ENCODE assay signal across 8 cellular contexts in genomic region chr12:93785262-93786010, GRCh38.
DNase-seq lines count a peak whose midpoint lies in the region; ATAC-seq lines count a peak whose summit lies in the region.

No MANE protein-coding gene starts in this region.

- H2AFZ ChIP-seq in trophoblast cell (ENCODE audit: insufficient read depth, low read length, poor library complexity) = no peak overlapping the region

- H2AK5ac ChIP-seq in trophoblast cell (ENCODE audit: low read length) = no peak overlapping the region

- H3K79me1 ChIP-seq in trophoblast cell (ENCODE audit: low read length) = peaks cover 3% of the 10 kb centered on the region

- no peak overlapping the region for H3K4me3 ChIP-seq in BLaER1 treated with 17β-estradiol and CSF1 and Interleukin-3, amounts not matched to agents 10 nM and 100 nM
- H3K4me3 ChIP-seq in trophoblast cell (ENCODE audit: low read depth, low read length) = no peak overlapping the region

- H3K36me3 Mint-ChIP-seq in activated T-cell treated with anti-CD3 and anti-CD28 coated beads, Interleukin-2, amount 50 U/mL, for 4 hours (ENCODE audit: insufficient read depth) = peaks cover 5% of the 10 kb centered on the region

- no peaks in the 10 kb centered on the region for H3K27me3 Mint-ChIP-seq in activated T-cell treated with anti-CD3 and anti-CD28 coated beads, Interleukin-2, amount 50 U/mL, for 4 hours (ENCODE audit: low read depth)

- H2BK120ac ChIP-seq in trophoblast cell (ENCODE audit: insufficient read depth, low read length, poor library complexity) = peak overlapping the region; percentile 4

- peaks cover 23 to 43% (median 38%) of the 10 kb centered on the region in 10 experiments for H3K4me1 ChIP-seq in BLaER1 treated with 17β-estradiol and CSF1 and Interleukin-3, amounts not matched to agents 10 nM and 100 nM
- H3K4me1 ChIP-seq in trophoblast cell (ENCODE audit: control insufficient read depth in 1 of 2, insufficient read depth in 2 of 2, low read length in 2 of 2) = peaks cover 3 to 11% of the 10 kb centered on the region in 2 experiments

- no peak overlapping the region for H3K18ac ChIP-seq in trophoblast cell (ENCODE audit: low read length)

- peak overlapping the region in 9 of 11 experiments; percentile 1 to 54 (median 39); a peak in 17 of 22 replicates for H3K4me2 ChIP-seq in BLaER1 treated with 17β-estradiol and CSF1 and Interleukin-3, amounts not matched to agents 10 nM and 100 nM
- H3K4me2 ChIP-seq in trophoblast cell (ENCODE audit: low read length) = peak overlapping the region; percentile 0

- peaks cover 65% of the 10 kb centered on the region for H3K4me1 Mint-ChIP-seq in activated T-cell treated with anti-CD3 and anti-CD28 coated beads, Interleukin-2, amount 50 U/mL, for 4 hours (ENCODE audit: low read depth)

- no peak overlapping the region for H3K23ac ChIP-seq in trophoblast cell (ENCODE audit: low read length)

- H4K91ac ChIP-seq in trophoblast cell (ENCODE audit: low read depth, low read length) = peak overlapping the region; percentile 8

- H3K79me2 ChIP-seq in trophoblast cell (ENCODE audit: control insufficient read depth, insufficient read depth, low read length, poor library complexity) = no peaks in the 10 kb centered on the region

- H3K9me3 Mint-ChIP-seq in activated T-cell treated with anti-CD3 and anti-CD28 coated beads, Interleukin-2, amount 50 U/mL, for 4 hours = peaks cover 4% of the 10 kb centered on the region

- H3K9me3 ChIP-seq in BLaER1 treated with 17β-estradiol and CSF1 and Interleukin-3, amounts not matched to agents 10 nM and 100 nM (replicated peaks in 1 of 11) = peaks cover 5 to 15% (median 8%) of the 10 kb centered on the region in 11 experiments; a peak in 16 of 22 replicates
- no peaks in the 10 kb centered on the region for H3K9me3 ChIP-seq in trophoblast cell (ENCODE audit: insufficient read depth, low read depth, low read length)

- H4K8ac ChIP-seq in trophoblast cell (ENCODE audit: low read depth, low read length) = no peak overlapping the region

- ATAC-seq in activated T-cell treated with anti-CD3 and anti-CD28 coated beads, Interleukin-2, amount 50 U/mL, for 4 hours = peak; percentile 82 to 91
- ATAC-seq in HG02763 (IDR thresholded peaks at IDR 0.05; ENCODE audit: unreplicated experiment) (no peak), GM19455 (IDR thresholded peaks at IDR 0.05; ENCODE audit: unreplicated experiment) (no peak)

- no peaks in the 10 kb centered on the region; a peak in 1 of 22 replicates for H3K36me3 ChIP-seq in BLaER1 treated with 17β-estradiol and CSF1 and Interleukin-3, amounts not matched to agents 10 nM and 100 nM
- H3K36me3 ChIP-seq in trophoblast cell (ENCODE audit: control insufficient read depth in 1 of 2, insufficient read depth in 2 of 2, low read length in 2 of 2) = no peaks in the 10 kb centered on the region

- H3K14ac ChIP-seq in trophoblast cell (ENCODE audit: low read length) = no peak overlapping the region

- no peaks in the 10 kb centered on the region for H3K27me3 ChIP-seq in BLaER1 treated with 17β-estradiol and CSF1 and Interleukin-3, amounts not matched to agents 10 nM and 100 nM
- H3K27me3 ChIP-seq in trophoblast cell (ENCODE audit: insufficient read depth, low read length) = no peaks in the 10 kb centered on the region

- DNase-seq in LoVo (ENCODE audit: low spot score) (peak; percentile 91), fibroblast of the conjunctiva (ENCODE audit: low read depth) (peak; percentile 92), trophoblast cell (peak; percentile 79 to 85), NCI-H510A treated with DMSO at 0.1 percent for 48 hours (lab: John Stamatoyannopoulos, UW) (no peak)
- peak; percentile 18 for DNase-seq in activated T-cell treated with anti-CD3 and anti-CD28 coated beads, Interleukin-2, amount 50 U/mL, for 4 hours

- H3K27ac ChIP-seq in BLaER1 treated with 17β-estradiol and CSF1 and Interleukin-3, amounts not matched to agents 10 nM and 100 nM = 0 out of 22 replicates have a peak overlapping the region, but pooled peaks of 1 of the 11 experiments have one; percentile 10
- peak overlapping the region; percentile 59 for H3K27ac ChIP-seq in trophoblast cell (ENCODE audit: low read depth, low read length)

- no CpG with 5 or more reads among the region's 8 CpGs for WGBS in trophoblast cell (ENCODE audit: extremely low coverage, insufficient coverage, insufficient read length)

- H3K4me3 Mint-ChIP-seq in activated T-cell treated with anti-CD3 and anti-CD28 coated beads, Interleukin-2, amount 50 U/mL, for 4 hours = peak overlapping the region; percentile 61

- no peaks in the 10 kb centered on the region for H4K20me1 ChIP-seq in BLaER1 treated with 17β-estradiol and CSF1 and Interleukin-3, amounts not matched to agents 10 nM and 100 nM

- no peak overlapping the region for H3K4ac ChIP-seq in trophoblast cell (ENCODE audit: low read depth, low read length)

- no peak overlapping the region for H2BK5ac ChIP-seq in trophoblast cell (ENCODE audit: low read depth, low read length, poor library complexity)

- no peak overlapping the region for H2BK12ac ChIP-seq in trophoblast cell (ENCODE audit: low read length)

- no peak overlapping the region for H4K12ac ChIP-seq in trophoblast cell (ENCODE audit: low read depth, low read length)

- no peak overlapping the region for H3K9ac ChIP-seq in BLaER1 treated with 17β-estradiol and CSF1 and Interleukin-3, amounts not matched to agents 10 nM and 100 nM
- no peak overlapping the region for H3K9ac ChIP-seq in trophoblast cell (ENCODE audit: low read length)

Comparison
In these comparisons a context has a peak if more than half of its experiments do, and no peak if none do; other contexts are left out.
1. ATAC-seq: peak in activated T-cell treated with anti-CD3 and anti-CD28 coated beads, Interleukin-2, amount 50 U/mL, for 4 hours (2 of 2); none in HG02763 (single experiment) and GM19455 (single experiment).